14 cellular contexts compared by ENCODE assay signal in genomic region chr3:103410231-103410630, GRCh38.
DNase-seq lines count a peak whose midpoint lies in the region; ATAC-seq and TF ChIP-seq lines count a peak whose summit lies in the region.
"Had no signal": no experiment of that assay in that cellular context is flagged by ENCODE, and none has a peak within 500 bp of the region (broad histone marks: within the 10 kb centered on the region; RNA-seq: fewer than 3 reads in every experiment).

No MANE protein-coding gene starts in this region.

- no peaks in the 10 kb centered on the region for H4K20me1 ChIP-seq in OCI-LY3 (ENCODE audit: insufficient read depth, low read length)

- H3K36me3 ChIP-seq in OCI-LY3 (replicated peaks; ENCODE audit: low read depth, low read length) = no peaks in the 10 kb centered on the region

- H3K9ac ChIP-seq in OCI-LY3 (ENCODE audit: low read length) = no peak overlapping the region

- no peaks in the 10 kb centered on the region for H3K79me2 ChIP-seq in OCI-LY3 (ENCODE audit: low read length)

- no peak overlapping the region for H3K27ac ChIP-seq in OCI-LY3 (ENCODE audit: low read length)
- H3K27ac ChIP-seq in foreskin keratinocyte = no peak overlapping the region

- TF ChIP-seq CTCF in AG09309 (IDR thresholded peaks at IDR 0.05; ENCODE audit: control insufficient read depth, insufficient read depth, low read depth, low read length, missing control alignments) (peak; percentile 5), GM12872 (IDR thresholded peaks at IDR 0.05; ENCODE audit: insufficient read depth, low read depth, low read length) (peak; percentile 68), OCI-LY3 (IDR thresholded peaks at IDR 0.05; ENCODE audit: low read depth, low read length) (peak; percentile 32; the same call in 1 of the 2 replicates), foreskin keratinocyte (conservative IDR thresholded peaks at IDR 0.05) (peak; percentile 3)

- no peaks in the 10 kb centered on the region for H3K27me3 ChIP-seq in OCI-LY3 (ENCODE audit: low read depth, low read length)
- H3K27me3 ChIP-seq in foreskin keratinocyte = no peaks in the 10 kb centered on the region

- DNase-seq in AG09309 (ENCODE audit: low read depth) (no peak), foreskin keratinocyte (no peak)
- DNase-seq: activated CD4-positive, alpha-beta T cell treated with anti-CD3 and anti-CD28 coated beads, Interleukin-2, amount 50 U/mL, for 48 hours; activated naive CD4-positive, alpha-beta T cell treated with anti-CD3 and anti-CD28 coated beads for 36 hours; head of caudate nucleus; left cardiac atrium; NCI-H1105 treated with DMSO at 0.1 percent for 48 hours; trophoblast cell had no signal

- H3K4me1 ChIP-seq in OCI-LY3 (ENCODE audit: low read length) (no peaks in the 10 kb centered on the region), foreskin keratinocyte (no peaks in the 10 kb centered on the region)

- H3K4me3 ChIP-seq in AG09309 (ENCODE audit: control insufficient read depth, low read depth, low read length) (no peak overlapping the region), OCI-LY3 (ENCODE audit: low read length) (no peak overlapping the region)

- H2AFZ ChIP-seq in OCI-LY3 (ENCODE audit: low read depth, low read length) = no peak overlapping the region

- H3K4me2 ChIP-seq in OCI-LY3 (ENCODE audit: low read length) = no peak overlapping the region

- no peak for ATAC-seq in foreskin keratinocyte
- ATAC-seq in GM18502 (IDR thresholded peaks at IDR 0.05; ENCODE audit: poor library complexity, unreplicated experiment) = no peak
- ATAC-seq in HG03442 (IDR thresholded peaks at IDR 0.05; ENCODE audit: unreplicated experiment) = no peak
- no peak for ATAC-seq in HG03135 (IDR thresholded peaks at IDR 0.05; ENCODE audit: unreplicated experiment)
- no peak for ATAC-seq in GM21717 (IDR thresholded peaks at IDR 0.05; ENCODE audit: unreplicated experiment)
- ATAC-seq: left cardiac atrium had no signal

- no peaks in the 10 kb centered on the region for H3K9me3 ChIP-seq in OCI-LY3 (ENCODE audit: insufficient read depth, low read length)

Comparison
In these comparisons a context has a peak if more than half of its experiments do, and no peak if none do; other contexts are left out.
1. CTCF ChIP-seq: peak in every context shown above with its lines; median percentile 68 in GM12872; 32 in OCI-LY3; 5 in AG09309; 3 in foreskin keratinocyte.